ENCODE assay signal across 1 cellular context in the genomic region with DNA sequence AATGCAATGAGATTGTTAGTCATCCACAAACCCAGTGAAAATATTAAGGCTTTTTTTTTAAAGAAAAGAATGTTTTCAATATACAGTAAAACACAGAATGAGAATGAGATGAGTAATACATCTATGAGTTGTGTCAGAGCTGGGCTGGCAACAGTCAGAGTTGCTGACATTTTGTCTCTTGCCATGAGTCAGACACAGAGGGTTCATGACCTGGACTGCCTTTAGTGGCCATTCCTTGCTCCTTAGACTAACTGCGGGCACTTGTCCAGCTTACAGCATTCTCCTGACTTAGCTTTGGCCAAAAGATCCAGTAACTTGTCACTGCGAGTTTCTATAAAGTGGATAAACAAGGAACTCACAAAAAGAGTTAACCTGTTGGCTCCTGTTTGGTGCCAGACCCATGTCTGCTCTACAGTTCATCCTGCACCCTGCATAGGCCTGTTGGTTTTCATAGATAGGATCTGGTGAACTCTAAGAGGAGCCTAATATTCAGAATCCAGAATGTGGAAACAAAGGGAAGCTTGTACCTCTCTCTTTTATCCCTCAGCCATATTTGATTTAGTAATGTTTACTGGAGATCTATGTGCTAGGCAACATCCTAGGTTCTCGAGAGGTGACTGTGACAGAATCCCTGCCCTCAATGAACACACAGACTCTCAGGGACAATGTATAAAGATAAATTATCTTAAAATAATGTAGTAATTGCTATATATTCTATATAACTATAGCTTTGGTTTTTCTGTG.
A peak's percentile ranks its signal among the peaks of the same experiment; 100 is the strongest.
TF ChIP-seq lines count a peak whose summit lies in the region.

No MANE protein-coding gene starts in this region.

TF ChIP-seq in HCT116, 20 proteins besides CTCF, POLR2A, EP300 and RAD21 (continued from another document):
- TF ChIP-seq, protein P1, sequence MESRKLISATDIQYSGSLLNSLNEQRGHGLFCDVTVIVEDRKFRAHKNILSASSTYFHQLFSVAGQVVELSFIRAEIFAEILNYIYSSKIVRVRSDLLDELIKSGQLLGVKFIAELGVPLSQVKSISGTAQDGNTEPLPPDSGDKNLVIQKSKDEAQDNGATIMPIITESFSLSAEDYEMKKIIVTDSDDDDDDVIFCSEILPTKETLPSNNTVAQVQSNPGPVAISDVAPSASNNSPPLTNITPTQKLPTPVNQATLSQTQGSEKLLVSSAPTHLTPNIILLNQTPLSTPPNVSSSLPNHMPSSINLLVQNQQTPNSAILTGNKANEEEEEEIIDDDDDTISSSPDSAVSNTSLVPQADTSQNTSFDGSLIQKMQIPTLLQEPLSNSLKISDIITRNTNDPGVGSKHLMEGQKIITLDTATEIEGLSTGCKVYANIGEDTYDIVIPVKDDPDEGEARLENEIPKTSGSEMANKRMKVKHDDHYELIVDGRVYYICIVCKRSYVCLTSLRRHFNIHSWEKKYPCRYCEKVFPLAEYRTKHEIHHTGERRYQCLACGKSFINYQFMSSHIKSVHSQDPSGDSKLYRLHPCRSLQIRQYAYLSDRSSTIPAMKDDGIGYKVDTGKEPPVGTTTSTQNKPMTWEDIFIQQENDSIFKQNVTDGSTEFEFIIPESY (IDR thresholded peaks at IDR 0.05; ENCODE audit: extremely low read depth, insufficient replicate concordance, low read length) = no peak
- TF ChIP-seq SP1 (IDR thresholded peaks at IDR 0.05; ENCODE audit: low read depth) (peak; percentile 72), POLR2AphosphoS5 (IDR thresholded peaks at IDR 0.05; ENCODE audit: low read depth, low read length) (0 out of 2 replicates have a peak, but pooled peaks have one; percentile 23), EGR1 (IDR thresholded peaks at IDR 0.05; ENCODE audit: low read depth) (no peak), CBX3 (IDR thresholded peaks at IDR 0.05; ENCODE audit: low read depth) (peak; percentile 78)
- TF ChIP-seq, protein P2, sequence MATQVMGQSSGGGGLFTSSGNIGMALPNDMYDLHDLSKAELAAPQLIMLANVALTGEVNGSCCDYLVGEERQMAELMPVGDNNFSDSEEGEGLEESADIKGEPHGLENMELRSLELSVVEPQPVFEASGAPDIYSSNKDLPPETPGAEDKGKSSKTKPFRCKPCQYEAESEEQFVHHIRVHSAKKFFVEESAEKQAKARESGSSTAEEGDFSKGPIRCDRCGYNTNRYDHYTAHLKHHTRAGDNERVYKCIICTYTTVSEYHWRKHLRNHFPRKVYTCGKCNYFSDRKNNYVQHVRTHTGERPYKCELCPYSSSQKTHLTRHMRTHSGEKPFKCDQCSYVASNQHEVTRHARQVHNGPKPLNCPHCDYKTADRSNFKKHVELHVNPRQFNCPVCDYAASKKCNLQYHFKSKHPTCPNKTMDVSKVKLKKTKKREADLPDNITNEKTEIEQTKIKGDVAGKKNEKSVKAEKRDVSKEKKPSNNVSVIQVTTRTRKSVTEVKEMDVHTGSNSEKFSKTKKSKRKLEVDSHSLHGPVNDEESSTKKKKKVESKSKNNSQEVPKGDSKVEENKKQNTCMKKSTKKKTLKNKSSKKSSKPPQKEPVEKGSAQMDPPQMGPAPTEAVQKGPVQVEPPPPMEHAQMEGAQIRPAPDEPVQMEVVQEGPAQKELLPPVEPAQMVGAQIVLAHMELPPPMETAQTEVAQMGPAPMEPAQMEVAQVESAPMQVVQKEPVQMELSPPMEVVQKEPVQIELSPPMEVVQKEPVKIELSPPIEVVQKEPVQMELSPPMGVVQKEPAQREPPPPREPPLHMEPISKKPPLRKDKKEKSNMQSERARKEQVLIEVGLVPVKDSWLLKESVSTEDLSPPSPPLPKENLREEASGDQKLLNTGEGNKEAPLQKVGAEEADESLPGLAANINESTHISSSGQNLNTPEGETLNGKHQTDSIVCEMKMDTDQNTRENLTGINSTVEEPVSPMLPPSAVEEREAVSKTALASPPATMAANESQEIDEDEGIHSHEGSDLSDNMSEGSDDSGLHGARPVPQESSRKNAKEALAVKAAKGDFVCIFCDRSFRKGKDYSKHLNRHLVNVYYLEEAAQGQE (IDR thresholded peaks at IDR 0.05; ENCODE audit: low read depth) = no peak
